13 cellular contexts compared by ENCODE assay signal in the genomic region with DNA sequence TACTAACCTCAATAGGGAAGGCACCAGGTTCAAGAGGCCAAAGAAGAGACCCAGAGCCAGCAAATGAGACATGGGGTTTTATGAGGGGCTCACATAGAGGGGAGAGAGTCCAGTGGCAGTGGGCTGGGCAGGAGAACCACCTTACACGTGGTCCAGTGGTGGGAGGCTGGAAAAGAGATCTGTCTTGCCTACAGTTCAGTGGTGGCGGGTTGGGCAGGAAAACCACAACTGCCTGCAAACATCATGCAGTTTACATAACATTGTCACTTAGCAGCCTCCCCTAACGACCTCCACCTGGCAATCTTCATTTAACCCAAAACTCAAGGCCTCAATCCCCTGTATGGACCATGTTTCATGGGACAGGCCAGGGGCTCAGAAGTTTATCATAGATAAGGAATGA. TPM values are rescaled to one million over a fixed set of nuclear protein-coding genes. Genes with fewer than 3 reads are reported as not detected.
DNase-seq lines count a peak whose midpoint lies in the region; ATAC-seq and TF ChIP-seq lines count a peak whose summit lies in the region.
"Had no signal": no experiment of that assay in that cellular context is flagged by ENCODE, and none has a peak within 500 bp of the region (broad histone marks: within the 10 kb centered on the region; RNA-seq: fewer than 3 reads in every experiment).

No MANE protein-coding gene starts in this region.

- H3K4me1 Mint-ChIP-seq in activated naive CD8-positive, alpha-beta T cell treated with anti-CD3 and anti-CD28 coated beads for 36 hours = peaks cover 51% of the 10 kb centered on the region

- H3K4me1 ChIP-seq in left ventricle myocardium inferior = no peaks in the 10 kb centered on the region
- H3K4me1 ChIP-seq: transverse colon had no signal

- H3K4me3 ChIP-seq in left ventricle myocardium inferior = no peak overlapping the region
- H3K4me3 ChIP-seq: GM23248, SK-N-MC, transverse colon had no signal

- TF ChIP-seq POLR2A in Raji (IDR thresholded peaks at IDR 0.05; ENCODE audit: insufficient read depth, low read depth, low read length) = peak; percentile 45; the same call in 1 of the 2 replicates

- intact Hi-C loops in left ventricle myocardium inferior (cut with micrococcal nuclease) = no loop called here

- peak; percentile 33 for DNase-seq in activated naive CD4-positive, alpha-beta T cell treated with Interleukin-2 at 50 U/mL for 16 hours
- no peak for DNase-seq in activated naive CD4-positive, alpha-beta T cell treated with anti-CD3 and anti-CD28 coated beads, Interleukin-2, amount 50 U/mL, for 16 hours
- no peak for DNase-seq in activated naive CD8-positive, alpha-beta T cell treated with anti-CD3 and anti-CD28 coated beads for 36 hours
- DNase-seq in NCI-H146 treated with DMSO at 0.1 percent for 48 hours (lab: John Stamatoyannopoulos, UW; ENCODE audit: unreplicated experiment) (no peak), left ventricle myocardium inferior (no peak)
- DNase-seq: GM23248; NK-92 treated with Interleukin-12 subunit alpha and Interleukin-12 subunit beta, amount 100 ng/mL, for 24 hours; transverse colon had no signal

- peaks cover 82% of the 10 kb centered on the region for H3K27me3 ChIP-seq in left ventricle myocardium inferior (ENCODE audit: low read depth)
- H3K27me3 ChIP-seq: transverse colon had no signal

- peaks cover 4% of the 10 kb centered on the region for H3K9me3 Mint-ChIP-seq in activated naive CD8-positive, alpha-beta T cell treated with anti-CD3 and anti-CD28 coated beads for 36 hours

- no peaks in the 10 kb centered on the region for H3K27me3 Mint-ChIP-seq in activated naive CD8-positive, alpha-beta T cell treated with anti-CD3 and anti-CD28 coated beads for 36 hours

- H3K4me3 Mint-ChIP-seq in activated naive CD8-positive, alpha-beta T cell treated with anti-CD3 and anti-CD28 coated beads for 36 hours = no peak overlapping the region

- TF ChIP-seq CTCF in left ventricle myocardium inferior (IDR thresholded peaks at IDR 0.05; ENCODE audit: borderline replicate concordance) = no peak

- no peak overlapping the region for H3K27ac ChIP-seq in left ventricle myocardium inferior (replicated peaks)
- H3K27ac ChIP-seq: epithelial cell of prostate, GM23248, SK-N-MC, transverse colon had no signal

- H3K36me3 Mint-ChIP-seq in activated naive CD8-positive, alpha-beta T cell treated with anti-CD3 and anti-CD28 coated beads for 36 hours = peaks cover 3% of the 10 kb centered on the region

- H3K9me3 ChIP-seq in left ventricle myocardium inferior (replicated peaks) = no peaks in the 10 kb centered on the region
- H3K9me3 ChIP-seq: transverse colon had no signal

- H3K36me3 ChIP-seq in left ventricle myocardium inferior = no peaks in the 10 kb centered on the region
- H3K36me3 ChIP-seq: transverse colon had no signal

- ATAC-seq in GM21381 (IDR thresholded peaks at IDR 0.05; ENCODE audit: unreplicated experiment) (no peak), GM19328 (IDR thresholded peaks at IDR 0.05; ENCODE audit: unreplicated experiment) (no peak)

- peak overlapping the region; percentile 0 for H3K27ac Mint-ChIP-seq in activated naive CD8-positive, alpha-beta T cell treated with anti-CD3 and anti-CD28 coated beads for 36 hours

RNA-seq across cellular contexts. Expression of a gene that starts 29.1 kb away (rescaled TPM):
- total RNA-seq in activated naive CD8-positive, alpha-beta T cell treated with anti-CD3 and anti-CD28 coated beads for 36 hours = 1 to 10 TPM; 1.7 TPM
- total RNA-seq in left ventricle myocardium inferior = 1.6 TPM

RNA-seq across cellular contexts. Expression of a gene that starts 52.0 kb away (rescaled TPM):
- total RNA-seq in activated naive CD8-positive, alpha-beta T cell treated with anti-CD3 and anti-CD28 coated beads for 36 hours = 10 to 100 TPM; 12.7 to 15.4 TPM
- 6.2 TPM for total RNA-seq in left ventricle myocardium inferior

RNA-seq across cellular contexts. Expression of a gene that starts 55.4 kb away (rescaled TPM):
- 10 to 100 TPM; 51.7 to 53.9 TPM for total RNA-seq in activated naive CD8-positive, alpha-beta T cell treated with anti-CD3 and anti-CD28 coated beads for 36 hours
- total RNA-seq in left ventricle myocardium inferior = 24.6 TPM
